Comparison of ENCODE assay signal across 9 cellular contexts in the genomic region with DNA sequence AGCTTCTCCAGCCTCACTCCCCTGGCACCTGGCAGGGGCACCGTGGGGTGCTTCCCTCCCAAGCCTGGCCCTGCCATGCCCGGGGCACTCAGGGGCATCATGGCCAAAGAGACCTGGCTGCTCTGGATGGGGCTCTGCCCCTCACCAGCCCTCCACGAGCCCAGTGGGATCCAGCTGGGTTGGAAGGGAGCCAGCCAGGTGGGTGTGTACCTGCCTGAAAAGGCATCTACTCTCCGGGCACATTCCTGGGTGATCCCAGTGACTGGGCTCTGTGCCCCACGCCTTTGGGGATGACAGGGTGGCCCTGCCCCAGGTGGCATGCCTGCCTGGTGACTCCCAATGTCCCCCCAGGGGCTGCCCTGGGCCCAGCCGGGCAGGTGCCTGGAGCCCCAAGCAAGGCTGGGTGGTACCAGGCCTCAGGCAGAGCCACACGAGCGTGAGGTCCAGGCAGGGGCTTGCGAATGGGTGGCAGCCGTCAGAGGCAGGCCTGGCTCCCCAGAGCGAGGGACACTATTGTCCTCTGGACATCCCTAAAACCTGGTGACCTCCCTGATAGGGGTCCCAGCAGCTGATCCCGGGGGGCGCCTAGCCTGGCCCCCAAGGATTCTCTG. TPM values are rescaled to one million over a fixed set of nuclear protein-coding genes. Genes with fewer than 3 reads are reported as not detected.
DNase-seq lines count a peak whose midpoint lies in the region; ATAC-seq and TF ChIP-seq lines count a peak whose summit lies in the region.
"Had no signal": no experiment of that assay in that cellular context is flagged by ENCODE, and none has a peak within 500 bp of the region (broad histone marks: within the 10 kb centered on the region; RNA-seq: fewer than 3 reads in every experiment).

No MANE protein-coding gene starts in this region.

- no peak overlapping the region for H3K9ac ChIP-seq in rectal smooth muscle tissue (ENCODE audit: low read length)
- H3K9ac ChIP-seq: KMS-11 had no signal

- peak overlapping the region; percentile 39 to 65 (median 61) for H3K4me3 ChIP-seq in Peyer's patch
- peak overlapping the region; percentile 78 to 90 (median 81) for H3K4me3 ChIP-seq in esophagus muscularis mucosa
- H3K4me3 ChIP-seq in rectal smooth muscle tissue (ENCODE audit: low read length): peak overlapping the region; percentile 71

- TF ChIP-seq POLR2A in Peyer's patch (IDR thresholded peaks at IDR 0.05): no peak
- no peak for TF ChIP-seq POLR2A in esophagus muscularis mucosa (IDR thresholded peaks at IDR 0.05; ENCODE audit: low read depth)

- DNase-seq in ELF-1 (ENCODE audit: low read depth, low spot score) (peak; percentile 24), Peyer's patch (no peak), esophagus muscularis mucosa (ENCODE audit: extremely low spot score) (no peak), NCI-H524 treated with DMSO at 0.1 percent for 48 hours (lab: John Stamatoyannopoulos, UW) (no peak), mesenteric fat pad (ENCODE audit: low spot score) (no peak)

- TF ChIP-seq CTCF in Peyer's patch (IDR thresholded peaks at IDR 0.05) (no peak), esophagus muscularis mucosa (IDR thresholded peaks at IDR 0.05) (no peak)

- H3K27ac ChIP-seq in Peyer's patch (peak overlapping the region; percentile 19 to 84 (median 66)), esophagus muscularis mucosa (replicated peaks in 1 of 4) (peak overlapping the region; percentile 76 to 79 (median 76)), rectal smooth muscle tissue (ENCODE audit: low read depth, low read length) (peak overlapping the region; percentile 48)
- H3K27ac ChIP-seq: KMS-11 had no signal

- no peak for ATAC-seq in GM18520 (IDR thresholded peaks at IDR 0.05; ENCODE audit: unreplicated experiment)
- ATAC-seq in GM19467 (IDR thresholded peaks at IDR 0.05; ENCODE audit: unreplicated experiment): no peak

- no peaks in the 10 kb centered on the region for H3K27me3 ChIP-seq in Peyer's patch
- no peaks in the 10 kb centered on the region for H3K27me3 ChIP-seq in esophagus muscularis mucosa
- H3K27me3 ChIP-seq in rectal smooth muscle tissue (ENCODE audit: control insufficient read depth, insufficient read depth, low read length): peaks cover 2% of the 10 kb centered on the region

- no CpG with 5 or more reads among the region's 13 CpGs for WGBS in esophagus muscularis mucosa

- H3K36me3 ChIP-seq in Peyer's patch (no peaks in the 10 kb centered on the region), esophagus muscularis mucosa (peaks cover 0 to 13% (median 0%) of the 10 kb centered on the region in 4 donors), rectal smooth muscle tissue (ENCODE audit: control insufficient read depth, insufficient read depth, low read length) (no peaks in the 10 kb centered on the region)

- no peak for TF ChIP-seq EP300 in esophagus muscularis mucosa (IDR thresholded peaks at IDR 0.05)

- H3K9me3 ChIP-seq in Peyer's patch (no peaks in the 10 kb centered on the region), esophagus muscularis mucosa (no peaks in the 10 kb centered on the region)

- H3K4me1 ChIP-seq in Peyer's patch (peaks cover 0 to 26% (median 11%) of the 10 kb centered on the region in 4 donors), esophagus muscularis mucosa (peaks cover 32 to 50% (median 45%) of the 10 kb centered on the region in 4 donors), rectal smooth muscle tissue (ENCODE audit: control insufficient read depth, insufficient read depth, low read length) (peaks cover 14% of the 10 kb centered on the region)

- intact Hi-C loops in esophagus muscularis mucosa (cut with DNase I): no loop called here

RNA-seq across cellular contexts. Expression of a gene that starts 0.8 kb away (rescaled TPM):
- total RNA-seq in Peyer's patch (10 to 100 TPM in 1 of 4 donors, 1 to 10 TPM in 3; 3.7 to 25.6 (median 6.0) TPM), esophagus muscularis mucosa (10 to 100 TPM in 3 of 4 donors, 1 to 10 TPM in 1; 8.3 to 18.5 (median 16.3) TPM), mesenteric fat pad (11.0 TPM)

RNA-seq across cellular contexts. Expression of a gene that starts 24.2 kb away (rescaled TPM):
- total RNA-seq in Peyer's patch: 1 to 10 TPM in 1 of 4 donors, under 1 TPM in 2, not detected in 1; 0.35 to 1.0 (median 0.67) TPM
- total RNA-seq in esophagus muscularis mucosa: not detected
- not detected for total RNA-seq in mesenteric fat pad

RNA-seq across cellular contexts. Expression of a gene that starts 35.4 kb away (rescaled TPM):
- total RNA-seq in Peyer's patch: 10 to 100 TPM in 3 of 4 donors, 1 to 10 TPM in 1; 5.6 to 19.8 (median 13.5) TPM
- 10 to 100 TPM; 29.5 to 41.3 (median 35.8) TPM for total RNA-seq in esophagus muscularis mucosa
- 22.6 TPM for total RNA-seq in mesenteric fat pad

RNA-seq across cellular contexts. Expression of a gene that starts 45.4 kb away (rescaled TPM):
- total RNA-seq in Peyer's patch (10 to 100 TPM in 1 of 4 donors, under 1 TPM in 3; 0.28 to 14.9 (median 0.64) TPM), esophagus muscularis mucosa (1 to 10 TPM; 1.2 to 4.2 (median 1.9) TPM), mesenteric fat pad (4.3 TPM)
